8 cellular contexts compared by ENCODE assay signal in genomic region chr4:139279723-139280620, GRCh38. TPM values are rescaled to one million over a fixed set of nuclear protein-coding genes. Genes with fewer than 3 reads are reported as not detected.
DNase-seq lines count a peak whose midpoint lies in the region; ATAC-seq and TF ChIP-seq lines count a peak whose summit lies in the region.

MGARP (minus strand) TSS chr4:139280225; CDS start chr4:139280158, 67 bp downstream.

- no TSS peak for BruUV-seq in OCI-LY7 (replicated peaks; lab: Mats Ljungman, UMichigan)

- no peak for TF ChIP-seq CTCF in OCI-LY7 (conservative IDR thresholded peaks at IDR 0.05; ENCODE audit: low read length)
- TF ChIP-seq CTCF in cardiac fibroblast (IDR thresholded peaks at IDR 0.05; ENCODE audit: low read depth, low read length) = no peak
- TF ChIP-seq CTCF in GM10266 (IDR thresholded peaks at IDR 0.05; ENCODE audit: control insufficient read depth, insufficient read depth, low read depth, missing control alignments) = no peak

- H2AFZ ChIP-seq in OCI-LY7 (ENCODE audit: low read length) = peak within 1 kb of the TSS; percentile 84

- TF ChIP-seq POLR2A in GM18505 (IDR thresholded peaks at IDR 0.05; ENCODE audit: borderline replicate concordance, extremely low read depth, insufficient read depth, insufficient read length) = no peak

- H3K79me2 ChIP-seq in OCI-LY7 (ENCODE audit: insufficient read depth, low read depth, low read length) = no peaks in the 10 kb centered on the region

- no peak within 1 kb of the TSS for H3K27ac ChIP-seq in OCI-LY7 (ENCODE audit: low read depth, low read length, poor library complexity, severe bottlenecking)

- H3K36me3 ChIP-seq in OCI-LY7 (ENCODE audit: insufficient read depth, low read length) = no peaks in the 10 kb centered on the region

- H3K9me3 ChIP-seq in OCI-LY7 (ENCODE audit: low read length) = peaks cover 11% of the 10 kb centered on the region; the same call in 1 of the 2 replicates

- ATAC-seq in GM18505 (IDR thresholded peaks at IDR 0.05; ENCODE audit: unreplicated experiment) = peak; percentile 61
- no peak for ATAC-seq in GM21529 (IDR thresholded peaks at IDR 0.05; ENCODE audit: unreplicated experiment)

- H4K20me1 ChIP-seq in OCI-LY7 (ENCODE audit: insufficient read depth, low read length) = no peaks in the 10 kb centered on the region

- H3K4me2 ChIP-seq in OCI-LY7 (ENCODE audit: low read length) = peak within 1 kb of the TSS; percentile 43

- H3K4me1 ChIP-seq in OCI-LY7 (ENCODE audit: insufficient read depth, low read length, poor library complexity, severe bottlenecking) = peaks cover 19% of the 10 kb centered on the region

- POLR2A ChIA-PET in OCI-LY7 (lab: Charles Lee) = interaction anchor here (0.6 to 3.4 kb wide), 5 partner anchors 13 to 124 kb away, joined by 3 to 24 read pairs (median 3); no protein-coding TSS in a partner anchor

- no peak for DNase-seq in OCI-LY7 (ENCODE audit: low spot score)
- peak in 1 of 2 donors; percentile 43 for DNase-seq in cardiac fibroblast (ENCODE audit: low read depth in 2 of 2)
- peak; percentile 76 for DNase-seq in islet precursor cell
- peak; percentile 24 to 49 for DNase-seq in stimulated activated CD4-positive, alpha-beta T cell treated with anti-CD3 and anti-CD28 coated beads, Interleukin-2, amount 100 ng/mL, for 24 hours
- no peak for DNase-seq in amniotic stem cell (lab: John Stamatoyannopoulos, UW)
- DNase-seq in GM10266 (ENCODE audit: extremely low spot score) = no peak

- intact Hi-C loops in OCI-LY7 (cut with micrococcal nuclease; ENCODE audit: unreplicated experiment) = no loop called here

- H3K4me3 ChIP-seq in OCI-LY7 (ENCODE audit: low read depth, low read length, poor library complexity, severe bottlenecking) = peak within 1 kb of the TSS; percentile 29
- H3K4me3 ChIP-seq in cardiac fibroblast (replicated peaks in 1 of 2; ENCODE audit: low read depth in 2 of 2, low read length in 2 of 2) = peak within 1 kb of the TSS; percentile 62 to 70

- no peaks in the 10 kb centered on the region for H3K9me2 ChIP-seq in OCI-LY7 (ENCODE audit: insufficient read depth, low read length)

- CTCF ChIA-PET in OCI-LY7 (lab: Charles Lee; ENCODE audit: unreplicated experiment) = interaction anchor here (0.6 kb wide), 1 partner anchor 60 kb away, joined by 3 read pairs; no protein-coding TSS in a partner anchor

RNA-seq across cellular contexts. Expression of gene MGARP, which starts in this region (rescaled TPM):
- total RNA-seq in OCI-LY7 (2014; rRNA removed; shearing (Covaris generic)) = 0.88 and 2.6 TPM in 2 replicates
- total RNA-seq in OCI-LY7 (2022) = 0.28 TPM in 1 of 2 replicates, not detected in the other

Comparison
In these comparisons a context has a peak if more than half of its experiments do, and no peak if none do; other contexts are left out.
1. DNase-seq: peak in islet precursor cell (single experiment) and stimulated activated CD4-positive, alpha-beta T cell treated with anti-CD3 and anti-CD28 coated beads, Interleukin-2, amount 100 ng/mL, for 24 hours (2 of 2); none in OCI-LY7 (single experiment), amniotic stem cell (single experiment) and GM10266 (single experiment).